11 cellular contexts compared by ENCODE assay signal in the genomic region with DNA sequence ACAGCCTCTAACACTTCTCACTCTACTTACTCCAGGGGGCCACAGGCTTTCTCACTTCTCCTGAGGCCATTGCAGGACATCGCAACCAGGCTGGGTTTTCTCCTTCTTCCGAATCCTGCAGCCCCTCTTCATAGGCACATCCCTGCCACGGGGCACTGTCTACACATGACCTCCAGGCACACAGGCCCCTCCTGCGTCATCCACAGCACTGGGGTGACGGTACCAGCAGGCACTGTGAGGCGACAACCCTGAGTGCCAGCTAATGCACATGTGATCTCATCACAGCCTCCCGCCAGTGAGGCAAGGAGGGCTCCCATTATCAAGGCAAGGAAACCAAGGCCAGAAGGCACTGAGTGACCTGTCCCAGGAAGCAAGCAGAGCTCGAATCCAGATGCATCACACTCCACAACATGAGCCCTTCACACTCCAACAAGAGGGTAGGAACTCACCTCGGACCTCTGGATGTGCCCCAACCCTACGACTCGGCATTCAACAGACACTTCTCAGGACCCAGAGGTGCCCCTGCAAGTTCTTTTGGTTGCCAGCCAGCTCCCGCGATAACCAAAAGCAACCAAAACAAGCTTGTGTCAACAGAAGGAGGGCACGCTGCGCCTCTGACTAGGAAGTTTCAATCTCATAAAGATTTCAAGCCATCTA. TPM values are rescaled to one million over a fixed set of nuclear protein-coding genes. Genes with fewer than 3 reads are reported as not detected.
DNase-seq lines count a peak whose midpoint lies in the region; ATAC-seq and TF ChIP-seq lines count a peak whose summit lies in the region.
"Had no signal": no experiment of that assay in that cellular context is flagged by ENCODE, and none has a peak within 500 bp of the region (broad histone marks: within the 10 kb centered on the region; RNA-seq: fewer than 3 reads in every experiment).

No MANE protein-coding gene starts in this region.

- H3K9me3 ChIP-seq in Panc1 (ENCODE audit: control insufficient read depth, insufficient read depth, low read depth, low read length) (no peaks in the 10 kb centered on the region), right lobe of liver (no peaks in the 10 kb centered on the region), stomach smooth muscle (ENCODE audit: control insufficient read depth in 2 of 2, low read length in 2 of 2) (no peaks in the 10 kb centered on the region)
- H3K9me3 ChIP-seq: testis had no signal

- POLR2A ChIA-PET in Panc1 (lab: Charles Lee) = no interaction called here

- DNase-seq in DMS153 (lab: John Stamatoyannopoulos, UW) = peak; percentile 24
- DNase-seq in DMS153 treated with DMSO at 0.1 percent for 48 hours (lab: John Stamatoyannopoulos, UW; ENCODE audit: unreplicated experiment) = no peak
- DNase-seq in Panc1 (ENCODE audit: low read depth, low spot score) = no peak
- DNase-seq in right lobe of liver = peak in 1 of 3 donors; percentile 42
- no peak for DNase-seq in cerebellar nuclear complex (lab: John Stamatoyannopoulos, UW)
- no peak for DNase-seq in CD1c-positive myeloid dendritic cell (ENCODE audit: extremely low spot score)
- no peak for DNase-seq in NCI-H1048 (lab: John Stamatoyannopoulos, UW)
- DNase-seq: GDM1, immature natural killer cell, testis had no signal

- peak overlapping the region; percentile 86 for H3K27ac ChIP-seq in Panc1 (ENCODE audit: low read length)
- H3K27ac ChIP-seq in right lobe of liver = peak overlapping the region in 1 of 3 donors; percentile 1
- peak overlapping the region; percentile 82 for H3K27ac ChIP-seq in stomach smooth muscle (ENCODE audit: low read length)
- H3K27ac ChIP-seq: testis had no signal

- TF ChIP-seq CTCF in Panc1 (IDR thresholded peaks at IDR 0.05) = no peak
- TF ChIP-seq CTCF in right lobe of liver (IDR thresholded peaks at IDR 0.05) = no peak

- intact Hi-C loops in Panc1 (cut with micrococcal nuclease; ENCODE audit: unreplicated experiment) (no loop called here), right lobe of liver (cut with DNase I) (no loop called here)

- H3K27me3 ChIP-seq in Panc1 (ENCODE audit: control insufficient read depth, insufficient read depth, low read length) (no peaks in the 10 kb centered on the region), right lobe of liver (no peaks in the 10 kb centered on the region), stomach smooth muscle (ENCODE audit: control insufficient read depth in 1 of 2, insufficient read depth in 2 of 2, low read length in 2 of 2) (no peaks in the 10 kb centered on the region)
- H3K27me3 ChIP-seq: testis had no signal

- H3K9ac ChIP-seq in stomach smooth muscle (ENCODE audit: low read length in 2 of 2) = peak overlapping the region in 1 of 2 donors; percentile 47

- BruUV-seq in Panc1 (replicated peaks; lab: Mats Ljungman, UMichigan) = no TSS peak

- in situ Hi-C loops in Panc1 (cut with HindIII; ENCODE audit: low pct_unique_long_range_greater_than_20kb, low sequenced_read_pairs) = no loop called here

- peak overlapping the region in 1 of 2 experiments; percentile 25; a peak in 3 of 4 replicates for H3K4me3 ChIP-seq in Panc1 (ENCODE audit: low read depth in 2 of 2, low read length in 2 of 2)
- no peak overlapping the region for H3K4me3 ChIP-seq in right lobe of liver
- H3K4me3 ChIP-seq in stomach smooth muscle (ENCODE audit: low read length in 2 of 2) = peak overlapping the region in 1 of 2 donors; percentile 52
- H3K4me3 ChIP-seq: testis had no signal

- H3K4me1 ChIP-seq in Panc1 (ENCODE audit: control insufficient read depth, insufficient read depth, low read length) (peaks cover 55% of the 10 kb centered on the region), right lobe of liver (peaks cover 0 to 14% (median 8%) of the 10 kb centered on the region in 4 donors), stomach smooth muscle (ENCODE audit: control insufficient read depth, insufficient read depth, low read length) (peaks cover 45% of the 10 kb centered on the region)
- H3K4me1 ChIP-seq: testis had no signal

- CTCF ChIA-PET in Panc1 (lab: Charles Lee) = no interaction called here

- TF ChIP-seq POLR2A in right lobe of liver (IDR thresholded peaks at IDR 0.05) = no peak

- no peaks in the 10 kb centered on the region for H3K36me3 ChIP-seq in Panc1 (ENCODE audit: control insufficient read depth, insufficient read depth, low read length)
- no peaks in the 10 kb centered on the region for H3K36me3 ChIP-seq in right lobe of liver
- no peaks in the 10 kb centered on the region for H3K36me3 ChIP-seq in stomach smooth muscle (ENCODE audit: control insufficient read depth in 2 of 2, insufficient read depth in 2 of 2, low read length in 2 of 2)

- 58% methylated on average over 10 of the region's 15 CpGs for WGBS in right lobe of liver (ENCODE audit: insufficient coverage, low coverage, low lambda C conversion rate, missing lambda C conversion rate)

- peak; percentile 54 for ATAC-seq in Panc1
- ATAC-seq in right lobe of liver = peak; percentile 29 to 54 (median 36)

RNA-seq across cellular contexts. Expression of gene FAM174B, which starts 16.7 kb away (rescaled TPM):
- total RNA-seq in Panc1 (2021; ENCODE audit: unreplicated experiment) (30.7 TPM), right lobe of liver (10 to 100 TPM in 1 of 6 experiments, 1 to 10 TPM in 5; 2.0 to 11.9 (median 4.7) TPM)
- polyA plus RNA-seq in Panc1 (2012; ENCODE audit: insufficient read length) = 22.5 TPM
